ENCODE assay signal across 15 cellular contexts in the genomic region with DNA sequence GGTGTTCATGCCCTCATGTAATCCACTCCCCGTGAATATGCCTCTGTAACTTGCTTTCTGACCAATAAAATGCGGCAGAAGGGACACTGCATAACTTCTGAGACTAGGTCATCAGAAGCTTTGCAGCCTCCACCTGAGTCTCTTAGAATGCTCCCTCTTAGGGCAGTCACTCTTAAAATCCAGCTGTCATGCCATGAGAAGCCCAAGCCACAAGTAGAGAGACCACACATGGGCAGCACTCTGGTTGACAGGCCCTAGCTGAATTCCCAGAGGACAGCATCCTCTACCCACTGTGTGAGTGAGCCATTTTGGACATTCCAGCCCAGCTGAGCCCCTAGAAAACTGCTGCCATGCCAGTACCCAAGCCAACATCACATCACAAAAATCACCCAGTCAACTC. TPM values are rescaled to one million over a fixed set of nuclear protein-coding genes. Genes with fewer than 3 reads are reported as not detected.
DNase-seq lines count a peak whose midpoint lies in the region; ATAC-seq and TF ChIP-seq lines count a peak whose summit lies in the region.
"Had no signal": no experiment of that assay in that cellular context is flagged by ENCODE, and none has a peak within 500 bp of the region (broad histone marks: within the 10 kb centered on the region; RNA-seq: fewer than 3 reads in every experiment).

No MANE protein-coding gene starts in this region.

- POLR2A ChIA-PET in HEK293 (lab: Yijun Ruan, JAX), result no interaction called here

- CTCF ChIA-PET in HEK293 (lab: Yijun Ruan, JAX), result interaction anchor here (0.6 kb wide), 1 partner anchor 711 kb away, joined by 3 read pairs; no protein-coding TSS in a partner anchor

- H3K9me3 ChIP-seq in HEK293 (ENCODE audit: control insufficient read depth, insufficient read depth, low read depth, low read length) (no peaks in the 10 kb centered on the region), RWPE2 (ENCODE audit: severe bottlenecking) (no peaks in the 10 kb centered on the region)
- H3K9me3 ChIP-seq: A549; BLaER1 treated with 17β-estradiol and CSF1 and Interleukin-3, amounts not matched to agents 10 nM and 100 nM; HAP-1 had no signal

- peak; percentile 26; the same call in 1 of the 3 replicates for ATAC-seq in RWPE2 (ENCODE audit: low read depth)
- ATAC-seq: A549 had no signal

- H3K4me1 ChIP-seq in HEK293 (ENCODE audit: control insufficient read depth, insufficient read depth, low read length) (peaks cover 36% of the 10 kb centered on the region; the same call in 1 of the 2 replicates), RWPE2 (ENCODE audit: insufficient read depth, poor library complexity, severe bottlenecking) (no peaks in the 10 kb centered on the region)
- H3K4me1 ChIP-seq: A549 had no signal

- TF ChIP-seq CTCF in HEK293 (tag by site-specific recombination; IDR thresholded peaks at IDR 0.05) (no peak), RWPE2 (IDR thresholded peaks at IDR 0.05; ENCODE audit: poor library complexity, severe bottlenecking) (no peak)

- H3K4me3 ChIP-seq in HEK293 (ENCODE audit: low read depth, low read length) (no peak overlapping the region), RWPE2 (ENCODE audit: severe bottlenecking) (no peak overlapping the region)
- H3K4me3 ChIP-seq: A549; BLaER1 treated with 17β-estradiol and CSF1 and Interleukin-3, amounts not matched to agents 10 nM and 100 nM; HAP-1 had no signal

- H3K27ac ChIP-seq in HEK293 (ENCODE audit: extremely low read depth, low read depth, low read length) (no peak overlapping the region), RWPE2 (ENCODE audit: poor library complexity, severe bottlenecking) (no peak overlapping the region)
- H3K27ac ChIP-seq: A549; BLaER1 treated with 17β-estradiol and CSF1 and Interleukin-3, amounts not matched to agents 10 nM and 100 nM had no signal

- no peaks in the 10 kb centered on the region for H3K36me3 ChIP-seq in HEK293 (ENCODE audit: control insufficient read depth in 2 of 2, insufficient read depth in 1 of 2, low read length in 2 of 2)
- peaks cover 4% of the 10 kb centered on the region; the same call in 1 of the 2 replicates for H3K36me3 ChIP-seq in RWPE2 (ENCODE audit: low read depth)
- H3K36me3 ChIP-seq: HAP-1 had no signal

- DNase-seq in RWPE2 (ENCODE audit: low spot score), result no peak
- peak; percentile 88 for DNase-seq in myocyte (ENCODE audit: low read depth)
- no peak for DNase-seq in ACHN
- no peak for DNase-seq in activated CD4-positive, alpha-beta T cell treated with anti-CD3 and anti-CD28 coated beads for 48 hours
- no peak for DNase-seq in GM03348 (ENCODE audit: low spot score)
- DNase-seq: AML-193; Calu3; CD4-positive, CD25-positive, alpha-beta regulatory T cell; DMS 273 treated with DMSO at 0.1 percent for 48 hours; GOT3; HFFc6 had no signal

- H3K27me3 ChIP-seq in RWPE2 (ENCODE audit: insufficient read depth, poor library complexity, severe bottlenecking), result no peaks in the 10 kb centered on the region
- H3K27me3 ChIP-seq: BLaER1 treated with 17β-estradiol and CSF1 and Interleukin-3, amounts not matched to agents 10 nM and 100 nM had no signal

- in situ Hi-C loops in ACHN (cut with HindIII; ENCODE audit: low pct_ligation_motif_present, low pct_unique_long_range_greater_than_20kb, low sequenced_read_pairs), result no loop called here

TF ChIP-seq in HEK293, 187 proteins besides CTCF, POLR2A, EP300 and RAD21:
- TF ChIP-seq GLIS1 (tag by site-specific recombination; IDR thresholded peaks at IDR 0.05), result 0 out of 2 replicates have a peak, but pooled peaks have one; percentile 7
- no peak for TF ChIP-seq ZNF132 (tag by site-specific recombination; IDR thresholded peaks at IDR 0.05; ENCODE audit: borderline replicate concordance)
- TF ChIP-seq ZSCAN30 (tag by site-specific recombination; IDR thresholded peaks at IDR 0.05), result no peak
- TF ChIP-seq ZNF600 (tag by site-specific recombination; IDR thresholded peaks at IDR 0.05), result peak; percentile 18; the same call in 1 of the 2 replicates
- TF ChIP-seq GLIS2 (tag by site-specific recombination; IDR thresholded peaks at IDR 0.05), result no peak
- TF ChIP-seq, protein P1, sequence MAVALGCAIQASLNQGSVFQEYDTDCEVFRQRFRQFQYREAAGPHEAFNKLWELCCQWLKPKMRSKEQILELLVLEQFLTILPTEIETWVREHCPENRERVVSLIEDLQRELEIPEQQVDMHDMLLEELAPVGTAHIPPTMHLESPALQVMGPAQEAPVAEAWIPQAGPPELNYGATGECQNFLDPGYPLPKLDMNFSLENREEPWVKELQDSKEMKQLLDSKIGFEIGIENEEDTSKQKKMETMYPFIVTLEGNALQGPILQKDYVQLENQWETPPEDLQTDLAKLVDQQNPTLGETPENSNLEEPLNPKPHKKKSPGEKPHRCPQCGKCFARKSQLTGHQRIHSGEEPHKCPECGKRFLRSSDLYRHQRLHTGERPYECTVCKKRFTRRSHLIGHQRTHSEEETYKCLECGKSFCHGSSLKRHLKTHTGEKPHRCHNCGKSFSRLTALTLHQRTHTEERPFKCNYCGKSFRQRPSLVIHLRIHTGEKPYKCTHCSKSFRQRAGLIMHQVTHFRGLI (tag by site-specific recombination; IDR thresholded peaks at IDR 0.05), result 0 out of 2 replicates have a peak, but pooled peaks have one; percentile 53
- TF ChIP-seq MZF1 (tag by site-specific recombination; IDR thresholded peaks at IDR 0.05; ENCODE audit: borderline replicate concordance), result no peak

RNA-seq across cellular contexts. Expression of a gene that starts 41.4 kb away (rescaled TPM):
- total RNA-seq in myocyte, result 16.4 and 22.0 TPM in 2 replicates
- polyA plus RNA-seq in myocyte (2012), result 5.5 TPM
